In the genomic region with DNA sequence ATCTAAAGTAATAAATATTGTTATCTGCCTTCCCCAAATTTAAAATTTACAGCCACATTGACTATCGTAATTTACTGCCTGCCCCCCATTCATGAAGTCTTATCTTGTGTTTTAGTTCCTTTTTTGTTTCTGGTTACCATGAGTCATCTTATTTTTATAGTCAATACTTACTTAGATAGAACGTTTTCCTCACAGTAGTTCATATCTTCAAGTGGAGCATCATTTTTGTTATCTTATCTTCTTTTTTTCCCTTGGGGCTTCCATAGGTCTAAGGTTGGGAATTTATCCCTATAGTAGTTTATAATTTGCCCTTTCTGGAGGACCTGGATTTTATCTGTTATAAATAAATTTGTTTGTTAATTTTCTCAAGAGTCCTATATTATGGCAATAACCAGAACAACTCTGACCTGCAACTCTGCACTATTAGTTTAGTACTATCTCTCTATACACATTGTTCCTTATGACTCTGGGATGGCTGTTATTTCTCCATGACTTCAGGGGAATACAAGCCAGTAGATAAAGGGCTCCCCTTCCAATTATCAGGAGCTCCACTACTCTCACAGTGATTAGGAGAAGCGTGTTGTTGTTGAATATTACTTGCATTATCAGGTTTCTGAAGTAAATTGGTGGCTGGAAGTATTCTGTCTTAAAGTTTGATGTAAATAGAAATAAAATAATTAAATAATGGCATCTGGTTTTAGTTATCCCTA, we compare ENCODE assay signal across 1 cellular context.
TF ChIP-seq lines count a peak whose summit lies in the region.

No MANE protein-coding gene starts in this region.

TF ChIP-seq in K562, 482 proteins besides CTCF, POLR2A, EP300 and RAD21 (continued from another document and continues in another):
- TF ChIP-seq ATF4 (CRISPR knock-in tag; IDR thresholded peaks at IDR 0.05) (no peak), ZNF707 (CRISPR knock-in tag; conservative IDR thresholded peaks at IDR 0.05) (no peak), TARDBP (IDR thresholded peaks at IDR 0.05) (no peak), ZC3H11A (IDR thresholded peaks at IDR 0.05; ENCODE audit: low read depth, low read length) (no peak), MTF1 (CRISPR knock-in tag; IDR thresholded peaks at IDR 0.05; ENCODE audit: borderline replicate concordance) (no peak), MAX (CRISPR knock-in tag; IDR thresholded peaks at IDR 0.05) (no peak), COPS2 (conservative IDR thresholded peaks at IDR 0.05) (no peak), GTF2A2 (tag; IDR thresholded peaks at IDR 0.05) (no peak), MXI1 (IDR thresholded peaks at IDR 0.05; ENCODE audit: low read depth, low read length) (no peak), SNIP1 (IDR thresholded peaks at IDR 0.05; ENCODE audit: low read depth) (no peak), ZNF24 (IDR thresholded peaks at IDR 0.05) (0 out of 2 replicates have a peak, but pooled peaks have one; percentile 23), KDM1A (IDR thresholded peaks at IDR 0.05) (peak in 1 of 2 experiments; percentile 46; a peak in 2 of 4 replicates), THRA (IDR thresholded peaks at IDR 0.05) (no peak), JUNB (CRISPR knock-in tag; conservative IDR thresholded peaks at IDR 0.05) (no peak), ZFP30 (CRISPR knock-in tag; IDR thresholded peaks at IDR 0.05; ENCODE audit: borderline replicate concordance) (no peak), RERE (CRISPR knock-in tag; IDR thresholded peaks at IDR 0.05; ENCODE audit: borderline replicate concordance) (no peak), ZNF316 (IDR thresholded peaks at IDR 0.05) (peak; percentile 93), ZNF583 (CRISPR knock-in tag; IDR thresholded peaks at IDR 0.05) (no peak), NFIX (CRISPR knock-in tag; IDR thresholded peaks at IDR 0.05; ENCODE audit: low read depth) (no peak), WHSC1 (IDR thresholded peaks at IDR 0.05; ENCODE audit: low read length) (no peak), HINFP (tag; conservative IDR thresholded peaks at IDR 0.05; ENCODE audit: low read depth) (no peak), PHF20 (IDR thresholded peaks at IDR 0.05; ENCODE audit: partially characterized antibody) (no peak), MIER1 (IDR thresholded peaks at IDR 0.05; ENCODE audit: low read depth) (no peak), SMC3 (conservative IDR thresholded peaks at IDR 0.05; ENCODE audit: insufficient read depth, low read depth, low read length) (no peak), PHB (CRISPR knock-in tag; IDR thresholded peaks at IDR 0.05) (no peak), RCOR1 (IDR thresholded peaks at IDR 0.05; ENCODE audit: borderline replicate concordance in 1 of 2, low read depth in 2 of 2, low read length in 2 of 2) (no peak), ZNF263 (CRISPR knock-in tag; IDR thresholded peaks at IDR 0.05; ENCODE audit: borderline replicate concordance) (no peak), EWSR1 (IDR thresholded peaks at IDR 0.05; ENCODE audit: borderline replicate concordance, low read depth, partially characterized antibody) (no peak), PYGO2 (tag; IDR thresholded peaks at IDR 0.05) (no peak), LEF1 (IDR thresholded peaks at IDR 0.05) (peak; percentile 63; the same call in 1 of the 2 replicates), RB1 (IDR thresholded peaks at IDR 0.05; ENCODE audit: low read depth) (no peak), PTRF (tag; IDR thresholded peaks at IDR 0.05) (no peak), E2F6 (IDR thresholded peaks at IDR 0.05; ENCODE audit: borderline replicate concordance in 1 of 2, extremely low read depth in 1 of 2, insufficient read depth in 1 of 2, insufficient read length in 1 of 2, low read depth in 1 of 2, low read length in 1 of 2, poor library complexity in 1 of 2, severe bottlenecking in 1 of 2) (no peak)
- TF ChIP-seq, protein P1, sequence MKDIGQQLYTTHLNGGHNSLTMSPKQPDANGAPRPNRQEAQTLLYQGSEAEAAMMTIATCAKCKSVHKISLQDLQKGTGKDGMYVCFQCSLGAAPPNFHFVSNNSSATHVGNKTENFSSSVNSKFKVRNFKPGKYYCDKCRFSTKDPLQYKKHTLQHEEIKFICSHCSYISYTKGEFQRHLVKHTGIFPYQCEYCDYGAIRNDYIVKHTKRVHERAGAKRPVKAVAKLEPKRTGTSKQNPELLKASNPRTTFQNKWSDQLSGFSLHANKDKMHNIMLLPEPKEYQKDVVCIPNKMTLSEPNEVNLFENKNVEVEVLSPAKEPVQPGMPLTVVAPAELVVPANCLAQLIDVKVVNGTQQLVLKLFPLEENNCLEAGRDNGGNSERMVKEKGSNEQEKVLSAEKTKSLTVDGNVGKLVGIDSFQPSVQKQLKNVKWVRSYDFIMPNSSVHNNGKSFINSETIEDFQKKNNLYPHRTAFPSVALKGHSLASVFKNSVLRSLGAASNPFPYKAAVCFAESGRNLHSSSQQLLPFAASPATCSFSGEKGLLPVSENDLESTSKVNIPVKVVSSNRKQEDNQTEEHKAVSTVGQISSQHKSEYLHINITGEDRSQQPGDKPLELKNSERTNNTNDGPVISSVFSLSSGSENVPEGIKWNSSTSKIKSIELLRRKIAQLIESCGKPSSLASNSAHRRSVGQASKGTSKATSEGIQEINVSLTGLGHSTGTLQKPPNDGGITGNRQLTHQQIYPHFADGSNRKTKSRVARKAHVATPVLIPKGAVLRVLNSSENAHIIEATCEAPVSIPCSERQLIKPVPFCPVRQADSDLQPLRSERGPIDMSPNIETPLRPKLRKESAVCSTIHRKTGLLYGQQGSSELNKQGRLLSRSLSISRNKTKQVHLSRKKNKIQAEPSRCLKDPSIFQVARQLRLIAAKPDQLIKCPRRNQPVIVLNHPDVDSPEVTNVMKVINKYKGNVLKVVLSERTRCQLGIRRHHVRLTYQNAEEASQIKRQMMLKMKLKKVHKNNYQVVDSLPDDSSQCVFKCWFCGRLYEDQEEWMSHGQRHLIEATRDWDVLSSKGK (CRISPR knock-in tag; IDR thresholded peaks at IDR 0.05): no peak
- TF ChIP-seq, protein P2, sequence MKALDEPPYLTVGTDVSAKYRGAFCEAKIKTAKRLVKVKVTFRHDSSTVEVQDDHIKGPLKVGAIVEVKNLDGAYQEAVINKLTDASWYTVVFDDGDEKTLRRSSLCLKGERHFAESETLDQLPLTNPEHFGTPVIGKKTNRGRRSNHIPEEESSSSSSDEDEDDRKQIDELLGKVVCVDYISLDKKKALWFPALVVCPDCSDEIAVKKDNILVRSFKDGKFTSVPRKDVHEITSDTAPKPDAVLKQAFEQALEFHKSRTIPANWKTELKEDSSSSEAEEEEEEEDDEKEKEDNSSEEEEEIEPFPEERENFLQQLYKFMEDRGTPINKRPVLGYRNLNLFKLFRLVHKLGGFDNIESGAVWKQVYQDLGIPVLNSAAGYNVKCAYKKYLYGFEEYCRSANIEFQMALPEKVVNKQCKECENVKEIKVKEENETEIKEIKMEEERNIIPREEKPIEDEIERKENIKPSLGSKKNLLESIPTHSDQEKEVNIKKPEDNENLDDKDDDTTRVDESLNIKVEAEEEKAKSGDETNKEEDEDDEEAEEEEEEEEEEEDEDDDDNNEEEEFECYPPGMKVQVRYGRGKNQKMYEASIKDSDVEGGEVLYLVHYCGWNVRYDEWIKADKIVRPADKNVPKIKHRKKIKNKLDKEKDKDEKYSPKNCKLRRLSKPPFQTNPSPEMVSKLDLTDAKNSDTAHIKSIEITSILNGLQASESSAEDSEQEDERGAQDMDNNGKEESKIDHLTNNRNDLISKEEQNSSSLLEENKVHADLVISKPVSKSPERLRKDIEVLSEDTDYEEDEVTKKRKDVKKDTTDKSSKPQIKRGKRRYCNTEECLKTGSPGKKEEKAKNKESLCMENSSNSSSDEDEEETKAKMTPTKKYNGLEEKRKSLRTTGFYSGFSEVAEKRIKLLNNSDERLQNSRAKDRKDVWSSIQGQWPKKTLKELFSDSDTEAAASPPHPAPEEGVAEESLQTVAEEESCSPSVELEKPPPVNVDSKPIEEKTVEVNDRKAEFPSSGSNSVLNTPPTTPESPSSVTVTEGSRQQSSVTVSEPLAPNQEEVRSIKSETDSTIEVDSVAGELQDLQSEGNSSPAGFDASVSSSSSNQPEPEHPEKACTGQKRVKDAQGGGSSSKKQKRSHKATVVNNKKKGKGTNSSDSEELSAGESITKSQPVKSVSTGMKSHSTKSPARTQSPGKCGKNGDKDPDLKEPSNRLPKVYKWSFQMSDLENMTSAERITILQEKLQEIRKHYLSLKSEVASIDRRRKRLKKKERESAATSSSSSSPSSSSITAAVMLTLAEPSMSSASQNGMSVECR (CRISPR knock-in tag; IDR thresholded peaks at IDR 0.05): no peak
- TF ChIP-seq, protein P3, sequence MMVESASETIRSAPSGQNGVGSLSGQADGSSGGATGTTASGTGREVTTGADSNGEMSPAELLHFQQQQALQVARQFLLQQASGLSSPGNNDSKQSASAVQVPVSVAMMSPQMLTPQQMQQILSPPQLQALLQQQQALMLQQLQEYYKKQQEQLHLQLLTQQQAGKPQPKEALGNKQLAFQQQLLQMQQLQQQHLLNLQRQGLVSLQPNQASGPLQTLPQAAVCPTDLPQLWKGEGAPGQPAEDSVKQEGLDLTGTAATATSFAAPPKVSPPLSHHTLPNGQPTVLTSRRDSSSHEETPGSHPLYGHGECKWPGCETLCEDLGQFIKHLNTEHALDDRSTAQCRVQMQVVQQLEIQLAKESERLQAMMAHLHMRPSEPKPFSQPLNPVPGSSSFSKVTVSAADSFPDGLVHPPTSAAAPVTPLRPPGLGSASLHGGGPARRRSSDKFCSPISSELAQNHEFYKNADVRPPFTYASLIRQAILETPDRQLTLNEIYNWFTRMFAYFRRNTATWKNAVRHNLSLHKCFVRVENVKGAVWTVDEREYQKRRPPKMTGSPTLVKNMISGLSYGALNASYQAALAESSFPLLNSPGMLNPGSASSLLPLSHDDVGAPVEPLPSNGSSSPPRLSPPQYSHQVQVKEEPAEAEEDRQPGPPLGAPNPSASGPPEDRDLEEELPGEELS (CRISPR knock-in tag; IDR thresholded peaks at IDR 0.05; ENCODE audit: borderline replicate concordance): no peak
